8 cellular contexts compared by ENCODE assay signal in genomic region chrX:373641-374471, GRCh38. TPM values are rescaled to one million over a fixed set of nuclear protein-coding genes. Genes with fewer than 3 reads are reported as not detected.
DNase-seq lines count a peak whose midpoint lies in the region; ATAC-seq and TF ChIP-seq lines count a peak whose summit lies in the region.

No MANE protein-coding gene starts in this region.

- H3K9me3 ChIP-seq in gastroesophageal sphincter = no peaks in the 10 kb centered on the region
- H3K9me3 ChIP-seq in psoas muscle = no peaks in the 10 kb centered on the region

- CTCF ChIA-PET in activated CD4-positive, alpha-beta memory T cell treated with anti-CD3 and anti-CD28 coated beads, Interleukin-2, amount 10 ng/mL, durations not matched to agents 7 days and 5 days (lab: Charles Lee) = no interaction called here

- no peaks in the 10 kb centered on the region for H3K9me3 Mint-ChIP-seq in activated CD4-positive, alpha-beta memory T cell treated with anti-CD3 and anti-CD28 coated beads, Interleukin-2, amount 10 ng/mL, durations not matched to agents 7 days and 5 days

- peak overlapping the region; percentile 50 for H3K4me3 Mint-ChIP-seq in activated CD4-positive, alpha-beta memory T cell treated with anti-CD3 and anti-CD28 coated beads, Interleukin-2, amount 10 ng/mL, durations not matched to agents 7 days and 5 days

- peaks cover 44% of the 10 kb centered on the region for H3K27me3 Mint-ChIP-seq in activated CD4-positive, alpha-beta memory T cell treated with anti-CD3 and anti-CD28 coated beads, Interleukin-2, amount 10 ng/mL, durations not matched to agents 7 days and 5 days

- H3K27ac Mint-ChIP-seq in activated CD4-positive, alpha-beta memory T cell treated with anti-CD3 and anti-CD28 coated beads, Interleukin-2, amount 10 ng/mL, durations not matched to agents 7 days and 5 days = no peak overlapping the region

- no peak for ATAC-seq in gastroesophageal sphincter
- ATAC-seq in psoas muscle = peak; percentile 17 to 46 (median 28)
- no peak for ATAC-seq in HG03045 (IDR thresholded peaks at IDR 0.05; ENCODE audit: unreplicated experiment)
- ATAC-seq in HG03442 (IDR thresholded peaks at IDR 0.05; ENCODE audit: unreplicated experiment) = no peak
- ATAC-seq in HG02970 (IDR thresholded peaks at IDR 0.05; ENCODE audit: low FRiP score, unreplicated experiment) = no peak
- no peak for ATAC-seq in GM21381 (IDR thresholded peaks at IDR 0.05; ENCODE audit: unreplicated experiment)

- peaks cover 0 to 27% (median 11%) of the 10 kb centered on the region in 3 donors for H3K4me1 ChIP-seq in gastroesophageal sphincter
- H3K4me1 ChIP-seq in psoas muscle = peaks cover 22% of the 10 kb centered on the region

- intact Hi-C loops in psoas muscle (cut with DNase I) = loop anchor here in 1 of 2 donors (10.0 kb wide), 1 partner anchor 1951 kb away; no protein-coding TSS in a partner anchor

- no peaks in the 10 kb centered on the region for H3K36me3 Mint-ChIP-seq in activated CD4-positive, alpha-beta memory T cell treated with anti-CD3 and anti-CD28 coated beads, Interleukin-2, amount 10 ng/mL, durations not matched to agents 7 days and 5 days (ENCODE audit: low read depth)

- TF ChIP-seq CTCF in GM10266 (IDR thresholded peaks at IDR 0.05; ENCODE audit: control insufficient read depth, insufficient read depth, low read depth, missing control alignments) (no peak), gastroesophageal sphincter (IDR thresholded peaks at IDR 0.05) (no peak), psoas muscle (IDR thresholded peaks at IDR 0.05) (no peak)

- H3K27me3 ChIP-seq in gastroesophageal sphincter (peaks cover 78% of the 10 kb centered on the region), psoas muscle (ENCODE audit: insufficient read depth in 3 of 3, low read length in 2 of 3) (no peaks in the 10 kb centered on the region)

- H3K36me3 ChIP-seq in gastroesophageal sphincter = peaks cover 0 to 10% of the 10 kb centered on the region in 2 donors
- H3K36me3 ChIP-seq in psoas muscle (ENCODE audit: insufficient read depth in 1 of 2, low read depth in 1 of 2) = no peaks in the 10 kb centered on the region

- no peak for TF ChIP-seq POLR2A in gastroesophageal sphincter (IDR thresholded peaks at IDR 0.05)

- peaks cover 27% of the 10 kb centered on the region for H3K4me1 Mint-ChIP-seq in activated CD4-positive, alpha-beta memory T cell treated with anti-CD3 and anti-CD28 coated beads, Interleukin-2, amount 10 ng/mL, durations not matched to agents 7 days and 5 days

- no peak for TF ChIP-seq EP300 in gastroesophageal sphincter (IDR thresholded peaks at IDR 0.05)

- peak overlapping the region; percentile 20 to 47 for H3K4me3 ChIP-seq in gastroesophageal sphincter
- H3K4me3 ChIP-seq in psoas muscle = peak overlapping the region; percentile 74

- POLR2A ChIA-PET in activated CD4-positive, alpha-beta memory T cell treated with anti-CD3 and anti-CD28 coated beads, Interleukin-2, amount 10 ng/mL, durations not matched to agents 7 days and 5 days (lab: Charles Lee) = no interaction called here

- H3K27ac ChIP-seq in gastroesophageal sphincter = no peak overlapping the region
- H3K27ac ChIP-seq in psoas muscle = peak overlapping the region; percentile 97

- 0% methylated on average over 6 of the region's 93 CpGs; no CpG with 5 or more reads in 1 of the 2 donors for WGBS in gastroesophageal sphincter (ENCODE audit: low coverage in 1 of 2), 2 donors
- 0 to 1% (median 1%) methylated on average over 52 to 93 of the region's 93 CpGs for WGBS in psoas muscle, 3 donors

- DNase-seq in GM10266 (ENCODE audit: extremely low spot score) = peak; percentile 23
- DNase-seq in activated CD4-positive, alpha-beta memory T cell treated with anti-CD3 and anti-CD28 coated beads, Interleukin-2, amount 10 ng/mL, durations not matched to agents 7 days and 5 days = no peak
- DNase-seq in psoas muscle = peak in 1 of 2 donors; percentile 81

RNA-seq across cellular contexts. Expression of gene PPP2R3B, which starts 12.9 kb away (rescaled TPM):
- total RNA-seq in activated CD4-positive, alpha-beta memory T cell treated with anti-CD3 and anti-CD28 coated beads, Interleukin-2, amount 10 ng/mL, durations not matched to agents 7 days and 5 days = 10 to 100 TPM; 26.1 to 26.3 TPM
- 1 to 10 TPM; 3.8 to 6.5 (median 5.1) TPM for total RNA-seq in gastroesophageal sphincter
- 100 to 1,000 TPM in 2 of 4 donors, 10 to 100 TPM in 2; 77.2 to 156 (median 98.6) TPM for total RNA-seq in psoas muscle
- 10 to 100 TPM; 32.3 to 71.8 (median 64.9) TPM for polyA plus RNA-seq in psoas muscle

RNA-seq across cellular contexts. Expression of gene GTPBP6, which starts 55.3 kb away (rescaled TPM):
- total RNA-seq in activated CD4-positive, alpha-beta memory T cell treated with anti-CD3 and anti-CD28 coated beads, Interleukin-2, amount 10 ng/mL, durations not matched to agents 7 days and 5 days = 10 to 100 TPM; 46.2 to 46.7 TPM
- 10 to 100 TPM; 35.3 to 53.5 (median 46.3) TPM for total RNA-seq in gastroesophageal sphincter
- 10 to 100 TPM; 48.5 to 54.5 (median 50.9) TPM for total RNA-seq in psoas muscle
- polyA plus RNA-seq in psoas muscle = 10 to 100 TPM; 48.1 to 63.4 (median 49.0) TPM

Comparison
In these comparisons a context has a peak if more than half of its experiments do, and no peak if none do; other contexts are left out.
1. ATAC-seq: peak in psoas muscle (4 of 4); none in gastroesophageal sphincter (single experiment), HG03045 (single experiment), HG03442 (single experiment), HG02970 (single experiment) and GM21381 (single experiment).